In genomic region chr16:80197790-80198201, GRCh38 we compare ENCODE assay signal across 11 cellular contexts.
DNase-seq lines count a peak whose midpoint lies in the region; ATAC-seq and TF ChIP-seq lines count a peak whose summit lies in the region.
"Had no signal": no experiment of that assay in that cellular context is flagged by ENCODE, and none has a peak within 500 bp of the region (broad histone marks: within the 10 kb centered on the region; RNA-seq: fewer than 3 reads in every experiment).

No MANE protein-coding gene starts in this region.

- no peaks in the 10 kb centered on the region for H3F3A ChIP-seq in PC-3 (ENCODE audit: low read length, unreplicated experiment)

- DNase-seq in activated CD4-positive, alpha-beta memory T cell treated with anti-CD3 and anti-CD28 coated beads for 36 hours, result peak; percentile 10
- DNase-seq in activated CD4-positive, alpha-beta memory T cell treated with anti-CD3 and anti-CD28 coated beads, Interleukin-2, amount 10 ng/mL, durations not matched to agents 7 days and 5 days, result no peak
- peak; percentile 37 for DNase-seq in PC-3
- no peak for DNase-seq in Kasumi-1 (lab: John Stamatoyannopoulos, UW)
- no peak for DNase-seq in Right ventricle myocardium inferior (ENCODE audit: missing footprints)
- DNase-seq: activated naive CD8-positive, alpha-beta T cell treated with anti-CD3 and anti-CD28 coated beads, Interleukin-2, amount 10 ng/mL, durations not matched to agents 7 days and 5 days; GOT3 had no signal

- H3K4me3 Mint-ChIP-seq in activated CD4-positive, alpha-beta memory T cell treated with anti-CD3 and anti-CD28 coated beads for 36 hours, result no peak overlapping the region
- H3K4me3 Mint-ChIP-seq in activated CD4-positive, alpha-beta memory T cell treated with anti-CD3 and anti-CD28 coated beads, Interleukin-2, amount 10 ng/mL, durations not matched to agents 7 days and 5 days, result no peak overlapping the region
- H3K4me3 Mint-ChIP-seq: activated naive CD8-positive, alpha-beta T cell treated with anti-CD3 and anti-CD28 coated beads, Interleukin-2, amount 10 ng/mL, durations not matched to agents 7 days and 5 days had no signal

- H3K36me3 ChIP-seq in PC-3 (ENCODE audit: low read depth, low read length) (no peaks in the 10 kb centered on the region), skeletal muscle satellite cell (ENCODE audit: insufficient read depth, low read length) (no peaks in the 10 kb centered on the region)

- ATAC-seq in PC-3 (no peak), esophagus mucosa (peak; percentile 47), HG03039 (IDR thresholded peaks at IDR 0.05; ENCODE audit: unreplicated experiment) (no peak), Right ventricle myocardium inferior (no peak)

- CTCF ChIA-PET in activated CD4-positive, alpha-beta memory T cell treated with anti-CD3 and anti-CD28 coated beads for 36 hours (lab: Charles Lee), result interaction anchor here (0.6 kb wide), 1 partner anchor 482 kb away, joined by 3 read pairs; no protein-coding TSS in a partner anchor
- CTCF ChIA-PET in activated CD4-positive, alpha-beta memory T cell treated with anti-CD3 and anti-CD28 coated beads, Interleukin-2, amount 10 ng/mL, durations not matched to agents 7 days and 5 days (lab: Charles Lee), result no interaction called here
- CTCF ChIA-PET in PC-3 (lab: Charles Lee), result no interaction called here

- H3K4me2 ChIP-seq in PC-3 (ENCODE audit: low read length), result no peak overlapping the region
- H3K4me2 ChIP-seq in skeletal muscle satellite cell (ENCODE audit: low read length), result peak overlapping the region; percentile 77

- no peaks in the 10 kb centered on the region for H4K20me1 ChIP-seq in PC-3 (ENCODE audit: low read length)

- H3K79me2 ChIP-seq in PC-3 (ENCODE audit: low read length), result no peaks in the 10 kb centered on the region

- H3K4me3 ChIP-seq in PC-3 (ENCODE audit: low read length), result no peak overlapping the region
- H3K4me3 ChIP-seq in skeletal muscle satellite cell (ENCODE audit: low read length), result peak overlapping the region; percentile 34

- H3K9me3 Mint-ChIP-seq in activated CD4-positive, alpha-beta memory T cell treated with anti-CD3 and anti-CD28 coated beads for 36 hours, result no peaks in the 10 kb centered on the region
- H3K9me3 Mint-ChIP-seq in activated CD4-positive, alpha-beta memory T cell treated with anti-CD3 and anti-CD28 coated beads, Interleukin-2, amount 10 ng/mL, durations not matched to agents 7 days and 5 days, result no peaks in the 10 kb centered on the region
- H3K9me3 Mint-ChIP-seq: activated naive CD8-positive, alpha-beta T cell treated with anti-CD3 and anti-CD28 coated beads, Interleukin-2, amount 10 ng/mL, durations not matched to agents 7 days and 5 days had no signal

- peaks cover 27% of the 10 kb centered on the region for H3K27me3 Mint-ChIP-seq in activated CD4-positive, alpha-beta memory T cell treated with anti-CD3 and anti-CD28 coated beads for 36 hours
- peaks cover 8% of the 10 kb centered on the region for H3K27me3 Mint-ChIP-seq in activated CD4-positive, alpha-beta memory T cell treated with anti-CD3 and anti-CD28 coated beads, Interleukin-2, amount 10 ng/mL, durations not matched to agents 7 days and 5 days
- H3K27me3 Mint-ChIP-seq: activated naive CD8-positive, alpha-beta T cell treated with anti-CD3 and anti-CD28 coated beads, Interleukin-2, amount 10 ng/mL, durations not matched to agents 7 days and 5 days had no signal

- H3K9me2 ChIP-seq in PC-3 (replicated peaks; ENCODE audit: low read length), result no peaks in the 10 kb centered on the region

- peaks cover 7% of the 10 kb centered on the region for H3K4me1 Mint-ChIP-seq in activated CD4-positive, alpha-beta memory T cell treated with anti-CD3 and anti-CD28 coated beads for 36 hours (ENCODE audit: low read depth)
- H3K4me1 Mint-ChIP-seq in activated CD4-positive, alpha-beta memory T cell treated with anti-CD3 and anti-CD28 coated beads, Interleukin-2, amount 10 ng/mL, durations not matched to agents 7 days and 5 days, result peaks cover 1% of the 10 kb centered on the region
- H3K4me1 Mint-ChIP-seq: activated naive CD8-positive, alpha-beta T cell treated with anti-CD3 and anti-CD28 coated beads, Interleukin-2, amount 10 ng/mL, durations not matched to agents 7 days and 5 days had no signal

- POLR2A ChIA-PET in activated CD4-positive, alpha-beta memory T cell treated with anti-CD3 and anti-CD28 coated beads for 36 hours (lab: Charles Lee), result no interaction called here
- POLR2A ChIA-PET in activated CD4-positive, alpha-beta memory T cell treated with anti-CD3 and anti-CD28 coated beads, Interleukin-2, amount 10 ng/mL, durations not matched to agents 7 days and 5 days (lab: Charles Lee), result no interaction called here
- POLR2A ChIA-PET in PC-3 (lab: Charles Lee; ENCODE audit: unreplicated experiment), result no interaction called here

- H3K27ac Mint-ChIP-seq in activated CD4-positive, alpha-beta memory T cell treated with anti-CD3 and anti-CD28 coated beads for 36 hours, result peak overlapping the region; percentile 42
- H3K27ac Mint-ChIP-seq in activated CD4-positive, alpha-beta memory T cell treated with anti-CD3 and anti-CD28 coated beads, Interleukin-2, amount 10 ng/mL, durations not matched to agents 7 days and 5 days, result no peak overlapping the region
- H3K27ac Mint-ChIP-seq: activated naive CD8-positive, alpha-beta T cell treated with anti-CD3 and anti-CD28 coated beads, Interleukin-2, amount 10 ng/mL, durations not matched to agents 7 days and 5 days had no signal

- no peak for TF ChIP-seq CTCF in PC-3 (conservative IDR thresholded peaks at IDR 0.05; ENCODE audit: low read depth, low read length)

- no peak overlapping the region for H3K27ac ChIP-seq in PC-3 (ENCODE audit: low read length)
- H3K27ac ChIP-seq: C4-2B had no signal

- no peak overlapping the region for H2AFZ ChIP-seq in PC-3 (ENCODE audit: low read length)

- no peaks in the 10 kb centered on the region for H3K9me3 ChIP-seq in PC-3 (ENCODE audit: low read length)
- H3K9me3 ChIP-seq in skeletal muscle satellite cell (replicated peaks; ENCODE audit: low read length), result no peaks in the 10 kb centered on the region

- H3K4me1 ChIP-seq in PC-3 (ENCODE audit: insufficient read depth, low read length) (no peaks in the 10 kb centered on the region), skeletal muscle satellite cell (ENCODE audit: control insufficient read depth, insufficient read depth, low read length) (peaks cover 20% of the 10 kb centered on the region)

- no peaks in the 10 kb centered on the region for H3K27me3 ChIP-seq in PC-3 (ENCODE audit: low read length)
- no peaks in the 10 kb centered on the region for H3K27me3 ChIP-seq in skeletal muscle satellite cell (ENCODE audit: control insufficient read depth, insufficient read depth, low read length)

- no peak overlapping the region for H3K9ac ChIP-seq in PC-3 (ENCODE audit: low read length)
- H3K9ac ChIP-seq in skeletal muscle satellite cell (ENCODE audit: low read depth, low read length), result peak overlapping the region; percentile 80

- no TSS peak for BruUV-seq in PC-3 (replicated peaks; lab: Mats Ljungman, UMichigan)

- H3K36me3 Mint-ChIP-seq in activated CD4-positive, alpha-beta memory T cell treated with anti-CD3 and anti-CD28 coated beads for 36 hours, result no peaks in the 10 kb centered on the region
- no peaks in the 10 kb centered on the region for H3K36me3 Mint-ChIP-seq in activated CD4-positive, alpha-beta memory T cell treated with anti-CD3 and anti-CD28 coated beads, Interleukin-2, amount 10 ng/mL, durations not matched to agents 7 days and 5 days (ENCODE audit: low read depth)
- H3K36me3 Mint-ChIP-seq: activated naive CD8-positive, alpha-beta T cell treated with anti-CD3 and anti-CD28 coated beads, Interleukin-2, amount 10 ng/mL, durations not matched to agents 7 days and 5 days had no signal

- intact Hi-C loops in activated CD4-positive, alpha-beta memory T cell treated with anti-CD3 and anti-CD28 coated beads for 36 hours (cut with micrococcal nuclease), result loop anchor here (1.0 to 5.0 kb wide), 4 partner anchors 354 to 1360 kb away; partner anchors contain the start of gene MAF
- intact Hi-C loops in PC-3 (cut with micrococcal nuclease) (no loop called here), Right ventricle myocardium inferior (cut with DNase I) (no loop called here)

Comparison
In these comparisons a context has a peak if more than half of its experiments do, and no peak if none do; other contexts are left out.
1. DNase-seq: peak in activated CD4-positive, alpha-beta memory T cell treated with anti-CD3 and anti-CD28 coated beads for 36 hours (single experiment) and PC-3 (single experiment); none in activated CD4-positive, alpha-beta memory T cell treated with anti-CD3 and anti-CD28 coated beads, Interleukin-2, amount 10 ng/mL, durations not matched to agents 7 days and 5 days (single experiment), Kasumi-1 (0 of 2) and Right ventricle myocardium inferior (single experiment).